11 cellular contexts compared by ENCODE assay signal in the genomic region with DNA sequence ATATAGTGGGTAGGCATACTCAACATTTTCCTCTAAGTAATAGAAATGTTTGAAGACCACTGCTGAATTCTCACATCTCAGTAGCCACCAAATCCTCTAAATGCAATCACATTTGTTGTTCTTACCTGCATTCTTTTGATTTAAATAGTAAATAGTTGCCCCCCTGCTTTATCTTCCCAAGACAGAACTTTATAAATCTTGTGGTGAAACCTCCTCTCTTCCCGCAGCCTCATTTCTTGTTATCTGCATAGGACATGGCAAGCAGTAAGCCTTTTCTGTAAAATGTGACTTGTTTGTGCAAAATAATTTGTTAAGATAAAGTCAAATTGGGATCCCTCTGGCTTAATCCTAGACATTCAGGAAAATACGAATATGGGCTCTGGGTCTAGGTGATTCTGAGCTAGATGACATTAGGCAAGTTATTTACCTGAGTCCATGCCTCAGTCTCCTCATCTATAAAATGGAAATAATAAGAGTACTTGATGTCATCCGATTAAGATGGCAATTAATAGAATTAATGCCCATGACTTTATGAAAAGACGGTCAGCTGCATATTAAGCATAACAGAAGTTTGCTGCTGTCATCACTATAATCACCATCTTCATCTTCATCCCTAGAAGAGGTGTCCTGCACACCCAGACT.
"Had no signal": no experiment of that assay in that cellular context is flagged by ENCODE, and none has a peak within 500 bp of the region (broad histone marks: within the 10 kb centered on the region; RNA-seq: fewer than 3 reads in every experiment).

No MANE protein-coding gene starts in this region.

- DNase-seq: activated CD4-positive, alpha-beta T cell treated with anti-CD3 and anti-CD28 coated beads, Interleukin-2, amount 50 U/mL, for 48 hours; activated CD8-positive, alpha-beta memory T cell treated with anti-CD3 and anti-CD28 coated beads, Interleukin-2, amount 50 U/mL, for 4 hours; colonic mucosa; left colon; midbrain; spleen had no signal

- H3K4me3 ChIP-seq: colonic mucosa, lung, prostate gland, spleen had no signal

- H3K9me3 Mint-ChIP-seq: neural crest cell had no signal

- H3K27ac ChIP-seq: colonic mucosa, prostate gland, spleen, VCaP had no signal

- H3K36me3 ChIP-seq: colonic mucosa, prostate gland had no signal

- H3K27me3 ChIP-seq: colonic mucosa, spleen had no signal

- H3K4me3 Mint-ChIP-seq: neural crest cell had no signal

- ATAC-seq: left colon, sciatic nerve had no signal

- H3K9me3 ChIP-seq: colonic mucosa, prostate gland, spleen had no signal

- H3K4me1 ChIP-seq: colonic mucosa, prostate gland had no signal
